In the genomic region with DNA sequence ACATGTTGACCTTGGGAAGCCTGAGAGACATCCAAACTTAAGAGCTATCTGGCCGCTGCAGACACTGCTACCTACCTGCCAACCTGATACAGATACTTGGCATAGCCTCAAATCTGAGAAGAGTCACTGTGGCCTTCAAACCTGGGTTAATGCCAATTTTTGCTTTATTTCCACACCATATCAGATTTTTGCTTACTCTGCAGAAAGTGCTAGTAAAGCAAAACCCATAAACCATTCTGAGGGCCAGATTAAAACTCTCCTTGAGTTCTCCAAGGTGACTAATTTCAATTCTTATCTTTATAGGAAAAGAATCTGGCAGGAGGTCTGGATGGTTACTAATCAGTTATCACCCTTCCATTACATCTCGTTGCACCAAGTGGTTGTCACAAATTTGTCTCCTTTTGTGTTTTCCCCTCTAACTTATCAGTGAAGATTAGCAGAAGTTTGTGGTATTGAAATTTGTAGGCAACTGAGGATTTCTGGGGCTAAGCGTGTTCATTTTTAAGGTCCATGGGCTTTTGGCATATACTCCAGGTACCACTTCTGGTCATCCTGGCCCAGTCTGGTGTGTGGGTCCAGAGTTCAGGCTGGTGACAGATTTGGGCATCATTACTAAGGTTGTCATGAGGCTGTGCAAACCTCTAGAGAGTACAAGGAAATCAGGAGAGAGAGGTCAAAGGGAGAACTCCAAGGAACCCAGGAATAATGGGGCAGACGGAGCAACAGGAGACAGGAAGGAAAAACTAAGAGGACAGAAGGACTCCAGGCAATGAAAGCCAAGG, we compare ENCODE assay signal across 1 cellular context.
TF ChIP-seq lines count a peak whose summit lies in the region.

No MANE protein-coding gene starts in this region.

TF ChIP-seq in liver, 16 proteins besides CTCF, POLR2A, EP300 and RAD21 (continued from another document):
- TF ChIP-seq YY1 (IDR thresholded peaks at IDR 0.05) (no peak), GABPA (IDR thresholded peaks at IDR 0.05 in 1 of 2, conservative IDR thresholded peaks at IDR 0.05 in 1 of 2) (no peak), HNF4A (conservative IDR thresholded peaks at IDR 0.05) (peak; percentile 36 to 64), FOXA1 (IDR thresholded peaks at IDR 0.05) (no peak), SP1 (IDR thresholded peaks at IDR 0.05) (no peak), RXRA (IDR thresholded peaks at IDR 0.05) (peak in 1 of 2 donors; percentile 13)
